Comparison of ENCODE assay signal across 11 cellular contexts in genomic region chr11:5626191-5626590, GRCh38. TPM values are rescaled to one million over a fixed set of nuclear protein-coding genes. Genes with fewer than 3 reads are reported as not detected.
A peak's percentile ranks its signal among the peaks of the same experiment; 100 is the strongest.
DNase-seq lines count a peak whose midpoint lies in the region; ATAC-seq and TF ChIP-seq lines count a peak whose summit lies in the region.
"Had no signal": no experiment of that assay in that cellular context is flagged by ENCODE, and none has a peak within 500 bp of the region (broad histone marks: within the 10 kb centered on the region; RNA-seq: fewer than 3 reads in every experiment).

No MANE protein-coding gene starts in this region.

- H3K36me3 ChIP-seq in OCI-LY7 (ENCODE audit: insufficient read depth, low read length) (no peaks in the 10 kb centered on the region), duodenal mucosa (ENCODE audit: control insufficient read depth in 1 of 2, insufficient read depth in 2 of 2, low read length in 2 of 2) (no peaks in the 10 kb centered on the region)
- H3K36me3 ChIP-seq: sigmoid colon had no signal

- H4K20me1 ChIP-seq in OCI-LY7 (ENCODE audit: insufficient read depth, low read length): no peaks in the 10 kb centered on the region

- no peaks in the 10 kb centered on the region for H3K27me3 Mint-ChIP-seq in activated CD4-positive, alpha-beta T cell treated with anti-CD3 and anti-CD28 coated beads, Interleukin-2, amount 10 ng/mL, durations not matched to agents 7 days and 5 days

- POLR2A ChIA-PET in activated CD4-positive, alpha-beta T cell treated with anti-CD3 and anti-CD28 coated beads, Interleukin-2, amount 10 ng/mL, durations not matched to agents 7 days and 5 days (lab: Charles Lee): interaction anchor here (0.6 kb wide), 1 partner anchor 73 kb away, joined by 7 read pairs; no protein-coding TSS in a partner anchor
- POLR2A ChIA-PET in OCI-LY7 (lab: Charles Lee): interaction anchor here (0.7 kb wide), 2 partner anchors 20 to 804 kb away, joined by 3 to 5 read pairs; no protein-coding TSS in a partner anchor

- BruUV-seq in OCI-LY7 (replicated peaks; lab: Mats Ljungman, UMichigan): no TSS peak

- CTCF ChIA-PET in activated CD4-positive, alpha-beta T cell treated with anti-CD3 and anti-CD28 coated beads, Interleukin-2, amount 10 ng/mL, durations not matched to agents 7 days and 5 days (lab: Charles Lee): interaction anchor here (0.8 kb wide), 1 partner anchor 11 kb away, joined by 3 read pairs; no protein-coding TSS in a partner anchor
- CTCF ChIA-PET in OCI-LY7 (lab: Charles Lee; ENCODE audit: unreplicated experiment): no interaction called here

- no peak for ATAC-seq in HG02588 (IDR thresholded peaks at IDR 0.05; ENCODE audit: unreplicated experiment)

- peak overlapping the region; percentile 96 for H3K4me3 Mint-ChIP-seq in activated CD4-positive, alpha-beta T cell treated with anti-CD3 and anti-CD28 coated beads, Interleukin-2, amount 10 ng/mL, durations not matched to agents 7 days and 5 days

- H2AFZ ChIP-seq in OCI-LY7 (ENCODE audit: low read length): no peak overlapping the region

- no peak for DNase-seq in activated CD4-positive, alpha-beta T cell treated with anti-CD3 and anti-CD28 coated beads, Interleukin-2, amount 10 ng/mL, durations not matched to agents 7 days and 5 days
- no peak for DNase-seq in activated CD4-positive, alpha-beta T cell treated with anti-CD3 and anti-CD28 coated beads, Interleukin-2, amount 50 U/mL, for 48 hours
- no peak for DNase-seq in OCI-LY7 (ENCODE audit: low spot score)
- DNase-seq in renal cortical epithelial cell (ENCODE audit: low read depth): peak; percentile 52
- no peak for DNase-seq in HT-29 (ENCODE audit: low spot score)
- DNase-seq in ureter (ENCODE audit: low spot score): no peak
- DNase-seq: AML-193, NCI-H748 treated with DMSO at 0.1 percent for 48 hours, sigmoid colon had no signal

- H3K79me2 ChIP-seq in OCI-LY7 (ENCODE audit: insufficient read depth, low read depth, low read length): no peaks in the 10 kb centered on the region

- H3K9ac ChIP-seq in duodenal mucosa (ENCODE audit: low read depth in 1 of 2, low read length in 2 of 2): no peak overlapping the region

- H3K27ac ChIP-seq in OCI-LY7 (ENCODE audit: low read depth, low read length, poor library complexity, severe bottlenecking) (no peak overlapping the region), duodenal mucosa (ENCODE audit: low read depth, low read length) (no peak overlapping the region)

- peak overlapping the region; percentile 88 for H3K4me2 ChIP-seq in OCI-LY7 (ENCODE audit: low read length)

- no peak overlapping the region for H3K4me3 ChIP-seq in OCI-LY7 (ENCODE audit: low read depth, low read length, poor library complexity, severe bottlenecking)
- peak overlapping the region; percentile 73 to 87 for H3K4me3 ChIP-seq in duodenal mucosa (ENCODE audit: low read depth in 1 of 2, low read length in 2 of 2)

- no peaks in the 10 kb centered on the region for H3K9me2 ChIP-seq in OCI-LY7 (ENCODE audit: insufficient read depth, low read length)

- intact Hi-C loops in OCI-LY7 (cut with micrococcal nuclease; ENCODE audit: unreplicated experiment): no loop called here

- H3K9me3 Mint-ChIP-seq in activated CD4-positive, alpha-beta T cell treated with anti-CD3 and anti-CD28 coated beads, Interleukin-2, amount 10 ng/mL, durations not matched to agents 7 days and 5 days: peaks cover 7% of the 10 kb centered on the region

- H3K4me1 ChIP-seq in OCI-LY7 (ENCODE audit: insufficient read depth, low read length, poor library complexity, severe bottlenecking) (peaks cover 19% of the 10 kb centered on the region), duodenal mucosa (ENCODE audit: control insufficient read depth in 1 of 2, insufficient read depth in 2 of 2, low read length in 2 of 2) (peaks cover 20 to 25% of the 10 kb centered on the region in 2 donors)

- peaks cover 37% of the 10 kb centered on the region for H3K36me3 Mint-ChIP-seq in activated CD4-positive, alpha-beta T cell treated with anti-CD3 and anti-CD28 coated beads, Interleukin-2, amount 10 ng/mL, durations not matched to agents 7 days and 5 days (ENCODE audit: low read depth)

- H3K27ac Mint-ChIP-seq in activated CD4-positive, alpha-beta T cell treated with anti-CD3 and anti-CD28 coated beads, Interleukin-2, amount 10 ng/mL, durations not matched to agents 7 days and 5 days: peak overlapping the region; percentile 11

- H3K27me3 ChIP-seq in duodenal mucosa (ENCODE audit: control insufficient read depth in 1 of 2, insufficient read depth in 2 of 2, low read length in 2 of 2): no peaks in the 10 kb centered on the region
- H3K27me3 ChIP-seq: sigmoid colon had no signal

- TF ChIP-seq CTCF in OCI-LY7 (conservative IDR thresholded peaks at IDR 0.05; ENCODE audit: low read length): no peak

- H3K9me3 ChIP-seq in OCI-LY7 (ENCODE audit: low read length): no peaks in the 10 kb centered on the region
- H3K9me3 ChIP-seq in duodenal mucosa (ENCODE audit: control insufficient read depth in 1 of 2, low read length in 2 of 2): no peaks in the 10 kb centered on the region
- H3K9me3 ChIP-seq: sigmoid colon had no signal

- H3K4me1 Mint-ChIP-seq in activated CD4-positive, alpha-beta T cell treated with anti-CD3 and anti-CD28 coated beads, Interleukin-2, amount 10 ng/mL, durations not matched to agents 7 days and 5 days: peaks cover 50% of the 10 kb centered on the region

RNA-seq across cellular contexts. Expression of gene TRIM34, which starts 1.4 kb away (rescaled TPM):
- 10 to 100 TPM; 12.7 to 13.9 TPM for total RNA-seq in activated CD4-positive, alpha-beta T cell treated with anti-CD3 and anti-CD28 coated beads, Interleukin-2, amount 10 ng/mL, durations not matched to agents 7 days and 5 days
- total RNA-seq in OCI-LY7 (2014; rRNA removed; shearing (Covaris generic)): 8.4 and 12.0 TPM in 2 replicates
- 12.4 and 13.1 TPM in 2 replicates for total RNA-seq in OCI-LY7 (2022)
- total RNA-seq in renal cortical epithelial cell: 10.7 and 15.3 TPM in 2 replicates
- 2.8 and 4.7 TPM in 2 replicates for total RNA-seq in HT-29 (2014; rRNA removed; shearing (Covaris generic))
- 9.1 TPM for total RNA-seq in ureter

RNA-seq across cellular contexts. Expression of gene TRIM6, which starts 29.8 kb away (rescaled TPM):
- total RNA-seq in activated CD4-positive, alpha-beta T cell treated with anti-CD3 and anti-CD28 coated beads, Interleukin-2, amount 10 ng/mL, durations not matched to agents 7 days and 5 days: under 1 TPM; 0.07 to 0.37 TPM
- total RNA-seq in OCI-LY7 (2014; rRNA removed; shearing (Covaris generic)): not detected in 2 replicates
- total RNA-seq in OCI-LY7 (2022): not detected in 2 replicates
- total RNA-seq in renal cortical epithelial cell: 10.4 and 19.5 TPM in 2 replicates
- 0.47 and 2.7 TPM in 2 replicates for total RNA-seq in HT-29 (2014; rRNA removed; shearing (Covaris generic))
- 13.5 TPM for total RNA-seq in ureter

RNA-seq across cellular contexts. Expression of gene OR52B6, which starts 45.5 kb away (rescaled TPM):
- total RNA-seq in activated CD4-positive, alpha-beta T cell treated with anti-CD3 and anti-CD28 coated beads, Interleukin-2, amount 10 ng/mL, durations not matched to agents 7 days and 5 days: not detected
- total RNA-seq in OCI-LY7 (2014; rRNA removed; shearing (Covaris generic)): not detected in 2 replicates
- total RNA-seq in OCI-LY7 (2022) (not detected in 2 replicates), renal cortical epithelial cell (not detected in 2 replicates), ureter (not detected)
- total RNA-seq in HT-29 (2014; rRNA removed; shearing (Covaris generic)): not detected in 2 replicates
- total RNA-seq: sigmoid colon had no signal

RNA-seq across cellular contexts. Expression of gene TRIM5, which starts 58.7 kb away (rescaled TPM):
- total RNA-seq in activated CD4-positive, alpha-beta T cell treated with anti-CD3 and anti-CD28 coated beads, Interleukin-2, amount 10 ng/mL, durations not matched to agents 7 days and 5 days: 10 to 100 TPM; 26.2 to 31.1 TPM
- total RNA-seq in OCI-LY7 (2014; rRNA removed; shearing (Covaris generic)): 16.6 and 19.6 TPM in 2 replicates
- total RNA-seq in OCI-LY7 (2022) (22.5 and 25.5 TPM in 2 replicates), renal cortical epithelial cell (37.2 and 44.3 TPM in 2 replicates), ureter (34.5 TPM)
- 11.0 and 16.6 TPM in 2 replicates for total RNA-seq in HT-29 (2014; rRNA removed; shearing (Covaris generic))
